In the genomic region with DNA sequence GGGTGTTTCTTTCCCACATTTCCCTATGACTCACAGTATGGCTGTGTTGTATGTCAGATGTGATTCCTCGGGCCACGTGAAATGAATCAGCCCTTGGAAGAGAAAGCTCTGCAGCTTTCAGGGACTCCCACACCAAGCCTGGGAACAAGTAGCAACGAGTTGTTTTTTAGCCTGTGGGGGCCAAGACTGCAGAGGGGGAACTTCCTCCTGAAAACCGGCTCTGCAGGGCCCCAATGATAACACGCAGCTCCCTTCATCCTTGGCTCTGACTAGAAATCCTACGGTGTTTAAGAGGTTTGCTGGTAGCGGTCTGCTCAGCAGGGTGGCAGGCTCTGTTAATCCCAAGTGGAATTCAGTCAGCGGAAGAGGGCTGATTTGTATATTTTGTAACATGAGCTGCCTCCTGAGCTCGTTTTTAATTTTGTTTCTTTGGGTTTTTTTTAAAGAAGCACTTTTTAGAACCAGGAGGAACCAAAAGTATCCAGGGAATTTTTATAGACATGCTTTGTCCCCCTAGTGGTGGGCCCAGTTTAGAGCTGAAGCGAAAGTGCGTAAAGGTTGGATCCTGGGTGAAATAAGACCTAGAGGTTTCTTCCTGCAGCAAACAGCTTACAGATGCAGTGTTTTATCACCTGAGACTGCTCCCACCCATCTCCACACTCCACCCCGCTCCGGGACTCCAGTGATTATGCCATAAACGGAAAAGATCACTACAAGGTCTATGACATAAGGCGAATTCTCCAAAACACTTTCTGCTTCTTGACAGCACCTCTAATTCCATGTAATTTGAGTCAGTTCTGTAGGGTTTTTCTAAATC, we compare ENCODE assay signal across 8 cellular contexts. TPM values are rescaled to one million over a fixed set of nuclear protein-coding genes. Genes with fewer than 3 reads are reported as not detected.
DNase-seq lines count a peak whose midpoint lies in the region; ATAC-seq and TF ChIP-seq lines count a peak whose summit lies in the region.

No MANE protein-coding gene starts in this region.

- intact Hi-C loops in left cardiac atrium (cut with DNase I): loop anchor here in 1 of 2 donors (10.0 kb wide), 1 partner anchor 210 kb away; a partner anchor contains a TSS
- intact Hi-C loops in CD4-positive, alpha-beta T cell (cut with DNase I, micrococcal nuclease): no loop called here

- peak overlapping the region; percentile 72 for H3K4me3 ChIP-seq in adipocyte (ENCODE audit: low read length)

- no peak for TF ChIP-seq CTCF in CD4-positive, alpha-beta T cell (IDR thresholded peaks at IDR 0.05)

- no peak overlapping the region for H3K4me3 Mint-ChIP-seq in CD4-positive, alpha-beta T cell

- no peaks in the 10 kb centered on the region for H3K4me1 Mint-ChIP-seq in CD4-positive, alpha-beta T cell (ENCODE audit: low read depth)

- DNase-seq in DMS153 treated with DMSO at 0.1 percent for 48 hours (lab: John Stamatoyannopoulos, UW; ENCODE audit: unreplicated experiment) (peak; percentile 91), LoVo (ENCODE audit: low spot score) (peak; percentile 69), adipocyte (ENCODE audit: low read depth) (peak; percentile 94), left cardiac atrium (peak; percentile 69), pulmonary artery endothelial cell (ENCODE audit: low read depth, low spot score) (peak; percentile 94)
- DNase-seq in CD4-positive, alpha-beta T cell: no peak
- no peak for DNase-seq in effector CD4-positive, alpha-beta T cell

- no peaks in the 10 kb centered on the region for H3K27me3 ChIP-seq in adipocyte (replicated peaks; ENCODE audit: control insufficient read depth, insufficient read depth, low read length)
- H3K27me3 ChIP-seq in CD4-positive, alpha-beta T cell (ENCODE audit: control insufficient read depth, insufficient read depth, low read length): peaks cover 3% of the 10 kb centered on the region

- H3K36me3 ChIP-seq in adipocyte (ENCODE audit: control insufficient read depth, insufficient read depth, low read length, severe bottlenecking): no peaks in the 10 kb centered on the region

- H3K9me3 Mint-ChIP-seq in CD4-positive, alpha-beta T cell: no peaks in the 10 kb centered on the region

- no peaks in the 10 kb centered on the region for H3K9me3 ChIP-seq in adipocyte (ENCODE audit: control insufficient read depth, low read length)
- H3K9me3 ChIP-seq in CD4-positive, alpha-beta T cell (ENCODE audit: control insufficient read depth, low read length): no peaks in the 10 kb centered on the region

- H3K4me1 ChIP-seq in adipocyte (ENCODE audit: control insufficient read depth, insufficient read depth, low read length): peaks cover 56% of the 10 kb centered on the region

- H3K27me3 Mint-ChIP-seq in CD4-positive, alpha-beta T cell: no peaks in the 10 kb centered on the region

- CTCF ChIA-PET in CD4-positive, alpha-beta T cell (lab: Charles Lee): no interaction called here

- H3K9ac ChIP-seq in adipocyte (ENCODE audit: low read length): peak overlapping the region; percentile 88

- H3K27ac Mint-ChIP-seq in CD4-positive, alpha-beta T cell: no peak overlapping the region

- peak; percentile 88 to 97 for ATAC-seq in left cardiac atrium
- ATAC-seq in CD4-positive, alpha-beta T cell (ENCODE audit: poor library complexity): no peak
- ATAC-seq in GM19023 (IDR thresholded peaks at IDR 0.05; ENCODE audit: unreplicated experiment): no peak

- no peaks in the 10 kb centered on the region for H3K36me3 Mint-ChIP-seq in CD4-positive, alpha-beta T cell (ENCODE audit: low read depth)

- POLR2A ChIA-PET in CD4-positive, alpha-beta T cell (lab: Charles Lee): no interaction called here

- H3K27ac ChIP-seq in CD4-positive, alpha-beta T cell (ENCODE audit: low read depth, low read length): no peak overlapping the region

RNA-seq across cellular contexts. Expression of a gene that starts 48.8 kb away (rescaled TPM):
- 1 to 10 TPM; 2.1 to 6.0 TPM for total RNA-seq in left cardiac atrium
- 13.0 and 24.1 TPM in 2 replicates for total RNA-seq in pulmonary artery endothelial cell
- not detected for total RNA-seq in CD4-positive, alpha-beta T cell

Comparison
In these comparisons a context has a peak if more than half of its experiments do, and no peak if none do; other contexts are left out.
1. DNase-seq: peak in DMS153 treated with DMSO at 0.1 percent for 48 hours (single experiment), LoVo (single experiment), adipocyte (single experiment), left cardiac atrium (single experiment) and pulmonary artery endothelial cell (single experiment); none in CD4-positive, alpha-beta T cell (0 of 10) and effector CD4-positive, alpha-beta T cell (single experiment).
2. ATAC-seq: peak in left cardiac atrium (2 of 2); none in CD4-positive, alpha-beta T cell (single experiment) and GM19023 (single experiment).